Comparison of ENCODE assay signal across 1 cellular context in the genomic region with DNA sequence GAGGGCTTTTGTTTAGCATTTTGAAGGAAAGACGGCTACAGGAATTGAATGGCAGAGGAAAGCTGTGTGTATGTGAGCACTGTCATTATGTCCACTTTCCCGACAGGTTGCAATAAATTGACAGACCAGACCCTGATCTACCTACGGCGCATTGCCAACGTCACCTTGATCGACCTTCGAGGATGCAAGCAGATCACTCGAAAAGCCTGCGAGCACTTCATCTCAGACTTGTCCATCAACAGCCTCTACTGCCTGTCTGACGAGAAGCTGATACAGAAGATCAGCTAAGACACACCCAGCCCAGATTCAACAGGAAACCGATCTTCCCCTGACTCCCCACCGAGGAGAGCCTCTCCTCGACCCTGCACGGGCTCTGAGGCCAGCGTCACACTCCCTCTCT.
TF ChIP-seq lines count a peak whose summit lies in the region.

No MANE protein-coding gene starts in this region.

TF ChIP-seq in endothelial cell of umbilical vein, 7 proteins besides CTCF, POLR2A, EP300 and RAD21:
- TF ChIP-seq POLR2AphosphoS5 (IDR thresholded peaks at IDR 0.05; ENCODE audit: insufficient read depth, low read depth, low read length) (peak; percentile 4), EZH2 (IDR thresholded peaks at IDR 0.05; ENCODE audit: borderline replicate concordance, low read depth, low read length, severe bottlenecking) (no peak)
